In the genomic region with DNA sequence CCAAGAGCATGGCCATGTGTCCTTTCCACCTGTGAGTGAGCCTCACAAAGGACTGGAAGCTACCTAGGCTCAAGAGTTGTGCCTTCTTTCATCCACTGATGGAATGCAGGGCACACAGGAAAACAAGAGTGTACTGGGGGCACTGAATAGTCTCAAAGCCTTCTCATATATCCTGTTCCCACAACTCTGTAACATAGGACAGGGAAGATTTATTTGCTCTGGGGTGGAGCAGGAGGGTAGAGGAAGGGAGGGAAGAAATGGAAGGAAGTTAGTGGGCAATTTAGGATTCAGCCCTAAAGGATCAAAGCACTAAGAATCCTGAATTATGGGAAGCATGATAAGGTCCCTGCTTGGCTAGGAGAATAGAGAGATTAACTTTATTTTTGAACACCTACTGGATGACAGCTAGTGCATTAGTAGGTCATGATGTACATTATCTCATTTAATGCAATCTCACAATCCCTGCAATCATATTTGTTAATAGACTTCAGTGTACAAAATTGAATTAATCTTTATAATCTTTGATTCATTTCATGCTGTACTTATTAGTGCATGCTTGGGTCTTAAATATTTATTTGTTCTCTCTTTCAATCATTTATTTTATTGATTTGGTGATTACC, we compare ENCODE assay signal across 19 cellular contexts. TPM values are rescaled to one million over a fixed set of nuclear protein-coding genes. Genes with fewer than 3 reads are reported as not detected.
"Had no signal": no experiment of that assay in that cellular context is flagged by ENCODE, and none has a peak within 500 bp of the region (broad histone marks: within the 10 kb centered on the region; RNA-seq: fewer than 3 reads in every experiment).

No MANE protein-coding gene starts in this region.

- H3K9me3 ChIP-seq: ascending aorta, esophagus squamous epithelium, stomach, thoracic aorta had no signal

- H3K4me1 ChIP-seq: ascending aorta had no signal

- ATAC-seq: activated CD4-positive, CD25-positive, alpha-beta regulatory T cell treated with anti-CD3 and anti-CD28 coated beads, Interleukin-2, amount 50 U/mL, for 24 hours; activated T-cell treated with anti-CD3 and anti-CD28 coated beads, Interleukin-2, amount 50 U/mL, for 72 hours; left lobe of liver had no signal

- H3K36me3 ChIP-seq: ascending aorta, esophagus squamous epithelium, stomach, thoracic aorta had no signal

- H3K9me3 Mint-ChIP-seq: activated naive CD8-positive, alpha-beta T cell treated with anti-CD3 and anti-CD28 coated beads, Interleukin-2, amount 10 ng/mL, durations not matched to agents 7 days and 5 days; activated T-cell treated with anti-CD3 and anti-CD28 coated beads, Interleukin-2, amount 50 U/mL, for 72 hours; T-helper 2 cell treated with Interferon-gamma antibody and Interleukin-4, amounts not matched to agents 5 μg/mL and 100 μg/mL, for 36 hours had no signal

- H3K4me3 Mint-ChIP-seq: activated naive CD8-positive, alpha-beta T cell treated with anti-CD3 and anti-CD28 coated beads, Interleukin-2, amount 10 ng/mL, durations not matched to agents 7 days and 5 days had no signal

- H3K27ac Mint-ChIP-seq: activated naive CD8-positive, alpha-beta T cell treated with anti-CD3 and anti-CD28 coated beads, Interleukin-2, amount 10 ng/mL, durations not matched to agents 7 days and 5 days; activated T-cell treated with anti-CD3 and anti-CD28 coated beads, Interleukin-2, amount 50 U/mL, for 72 hours; T-helper 2 cell treated with Interferon-gamma antibody and Interleukin-4, amounts not matched to agents 5 μg/mL and 100 μg/mL, for 36 hours had no signal

- H3K36me3 Mint-ChIP-seq: activated naive CD8-positive, alpha-beta T cell treated with anti-CD3 and anti-CD28 coated beads, Interleukin-2, amount 10 ng/mL, durations not matched to agents 7 days and 5 days had no signal

- H3K4me3 ChIP-seq: ascending aorta, dorsolateral prefrontal cortex, esophagus squamous epithelium, stomach, thoracic aorta had no signal

- H3K27ac ChIP-seq: ascending aorta, dorsolateral prefrontal cortex, esophagus squamous epithelium, stomach, thoracic aorta had no signal

- DNase-seq: activated CD4-positive, alpha-beta T cell treated with anti-CD3 and anti-CD28 coated beads, Interleukin-2, amount 50 U/mL, for 4 hours; activated CD8-positive, alpha-beta memory T cell treated with anti-CD3 and anti-CD28 coated beads, Interleukin-2, amount 50 U/mL, for 4 hours; activated naive CD8-positive, alpha-beta T cell treated with anti-CD3 and anti-CD28 coated beads, Interleukin-2, amount 10 ng/mL, durations not matched to agents 7 days and 5 days; activated T-cell treated with anti-CD3 and anti-CD28 coated beads, Interleukin-2, amount 50 U/mL, for 72 hours; dorsolateral prefrontal cortex; esophagus squamous epithelium; foreskin fibroblast; glutamatergic neuron; mammary epithelial cell; retina; stimulated activated CD4-positive, alpha-beta T cell treated with anti-CD3 and anti-CD28 coated beads, Interleukin-15, amount 100 ng/mL, for 24 hours; stimulated activated CD4-positive, alpha-beta T cell treated with anti-CD3 and anti-CD28 coated beads, Interleukin-4, amount 100 ng/mL, for 24 hours; stomach had no signal

- H3K27me3 ChIP-seq: ascending aorta, dorsolateral prefrontal cortex, esophagus squamous epithelium, stomach had no signal

RNA-seq across cellular contexts. Expression of gene RGS8, which starts 53.2 kb away (rescaled TPM):
- total RNA-seq: activated naive CD8-positive, alpha-beta T cell treated with anti-CD3 and anti-CD28 coated beads, Interleukin-2, amount 10 ng/mL, durations not matched to agents 7 days and 5 days; ascending aorta; esophagus squamous epithelium; left lobe of liver; mammary epithelial cell; skeletal muscle tissue; stomach; thoracic aorta had no signal
- polyA plus RNA-seq: mammary epithelial cell, stomach had no signal
